8 cellular contexts compared by ENCODE assay signal in genomic region chr10:117175215-117175900, GRCh38. TPM values are rescaled to one million over a fixed set of nuclear protein-coding genes. Genes with fewer than 3 reads are reported as not detected.
DNase-seq lines count a peak whose midpoint lies in the region; ATAC-seq and TF ChIP-seq lines count a peak whose summit lies in the region.

No MANE protein-coding gene starts in this region.

- ATAC-seq in GM21529 (IDR thresholded peaks at IDR 0.05; ENCODE audit: unreplicated experiment): peak; percentile 41

- TF ChIP-seq RAD21 in Ishikawa (IDR thresholded peaks at IDR 0.05; ENCODE audit: low read depth): no peak

- no peak overlapping the region for H3K27ac ChIP-seq in iPS-18a (ENCODE audit: low read length)
- no peak overlapping the region for H3K27ac ChIP-seq in skeletal muscle tissue (ENCODE audit: low read depth, low read length)

- no peaks in the 10 kb centered on the region for H3K9me3 ChIP-seq in iPS-18a (ENCODE audit: control insufficient read depth, low read depth, low read length)
- H3K9me3 ChIP-seq in skeletal muscle tissue (ENCODE audit: control insufficient read depth in 3 of 3, low read length in 3 of 3): no peaks in the 10 kb centered on the region

- H3K9ac ChIP-seq in iPS-18a (ENCODE audit: low read length) (no peak overlapping the region), skeletal muscle tissue (ENCODE audit: low read depth in 1 of 3, low read length in 3 of 3) (peak overlapping the region in 2 of 3 donors; percentile 23 to 50)

- no peak for TF ChIP-seq EP300 in Ishikawa (IDR thresholded peaks at IDR 0.05; ENCODE audit: borderline replicate concordance)

- H3K36me3 ChIP-seq in iPS-18a (ENCODE audit: control insufficient read depth, low read depth, low read length): no peaks in the 10 kb centered on the region
- no peaks in the 10 kb centered on the region for H3K36me3 ChIP-seq in skeletal muscle tissue (ENCODE audit: control insufficient read depth in 3 of 3, insufficient read depth in 3 of 3, low read length in 3 of 3)

- H3K27me3 ChIP-seq in iPS-18a (ENCODE audit: control insufficient read depth, insufficient read depth, low read length): peaks cover 61% of the 10 kb centered on the region
- peaks cover 39 to 50% (median 40%) of the 10 kb centered on the region in 3 donors for H3K27me3 ChIP-seq in skeletal muscle tissue (ENCODE audit: control insufficient read depth in 3 of 3, insufficient read depth in 3 of 3, low read length in 3 of 3)

- DNase-seq in DMS153 treated with DMSO at 0.1 percent for 48 hours (lab: John Stamatoyannopoulos, UW; ENCODE audit: unreplicated experiment) (peak; percentile 68), DMS153 (lab: John Stamatoyannopoulos, UW) (no peak), amygdala (lab: John Stamatoyannopoulos, UW) (peak in 31 of 56 donors; percentile 11 to 73 (median 46)), NCI-H446 treated with DMSO at 0.1 percent for 48 hours (lab: John Stamatoyannopoulos, UW) (no peak)

- H3K4me3 ChIP-seq in iPS-18a (ENCODE audit: low read length) (peak overlapping the region; percentile 65), skeletal muscle tissue (ENCODE audit: low read length in 3 of 3) (peak overlapping the region; percentile 55 to 67 (median 61))

- H3K4me1 ChIP-seq in iPS-18a (ENCODE audit: control insufficient read depth, low read depth, low read length) (peaks cover 4% of the 10 kb centered on the region), skeletal muscle tissue (ENCODE audit: control insufficient read depth in 3 of 3, insufficient read depth in 3 of 3, low read length in 3 of 3) (peaks cover 10 to 15% (median 10%) of the 10 kb centered on the region in 3 donors)

TF ChIP-seq in Ishikawa, 13 proteins besides CTCF, POLR2A, EP300 and RAD21:
- TF ChIP-seq NFIC (IDR thresholded peaks at IDR 0.05) (peak; percentile 42; the same call in 1 of the 2 replicates), MAX (IDR thresholded peaks at IDR 0.05) (peak; percentile 49), TCF12 (IDR thresholded peaks at IDR 0.05; ENCODE audit: low read depth) (no peak)
TF ChIP-seq in Ishikawa: peak in this region for 2.

RNA-seq across cellular contexts. Expression of gene KCNK18, which starts 21.9 kb away (rescaled TPM):
- total RNA-seq in skeletal muscle tissue: not detected

RNA-seq across cellular contexts. Expression of gene VAX1, which starts 37.3 kb away (rescaled TPM):
- not detected for total RNA-seq in skeletal muscle tissue

Comparison
In these comparisons a context has a peak if more than half of its experiments do, and no peak if none do; other contexts are left out.
1. DNase-seq: peak in DMS153 treated with DMSO at 0.1 percent for 48 hours (single experiment) and amygdala (31 of 56); none in DMS153 (single experiment) and NCI-H446 treated with DMSO at 0.1 percent for 48 hours (single experiment).